Comparison of ENCODE assay signal across 18 cellular contexts in the genomic region with DNA sequence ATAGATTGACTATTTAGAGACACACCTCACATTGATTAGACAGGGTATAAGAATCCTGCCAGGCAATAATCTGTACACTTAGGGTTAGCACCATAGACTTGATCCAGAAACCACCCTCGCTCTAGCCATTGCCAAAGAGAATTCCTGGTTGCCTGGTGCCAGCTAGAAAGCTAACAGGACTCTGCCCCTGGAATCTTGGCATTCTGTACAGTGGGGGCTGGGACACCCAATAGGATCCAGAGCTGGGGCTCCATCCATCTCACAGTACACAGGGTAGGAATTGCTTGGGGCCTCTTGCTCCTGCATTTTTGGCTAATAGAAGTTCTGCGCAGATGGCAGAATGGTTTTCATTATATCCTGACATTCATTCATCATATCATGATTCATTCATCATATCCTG. TPM values are rescaled to one million over a fixed set of nuclear protein-coding genes. Genes with fewer than 3 reads are reported as not detected.
DNase-seq lines count a peak whose midpoint lies in the region; ATAC-seq and TF ChIP-seq lines count a peak whose summit lies in the region.
"Had no signal": no experiment of that assay in that cellular context is flagged by ENCODE, and none has a peak within 500 bp of the region (broad histone marks: within the 10 kb centered on the region; RNA-seq: fewer than 3 reads in every experiment).

No MANE protein-coding gene starts in this region.

- no peak for TF ChIP-seq RAD21 in SK-N-SH (IDR thresholded peaks at IDR 0.05; ENCODE audit: low read length)

- H3K36me3 ChIP-seq in SK-N-SH (replicated peaks in 1 of 2; ENCODE audit: control insufficient read depth in 1 of 2, insufficient read depth in 2 of 2, low read length in 1 of 2) = no peaks in the 10 kb centered on the region
- H3K36me3 ChIP-seq in WERI-Rb-1 = no peaks in the 10 kb centered on the region
- no peaks in the 10 kb centered on the region for H3K36me3 ChIP-seq in smooth muscle cell (ENCODE audit: low read depth)
- no peaks in the 10 kb centered on the region for H3K36me3 ChIP-seq in ovary
- H3K36me3 ChIP-seq: BLaER1 had no signal

- H3K4me3 ChIP-seq in SK-N-SH (ENCODE audit: low read depth in 2 of 2, low read length in 1 of 2) (no peak overlapping the region), WERI-Rb-1 (ENCODE audit: low read depth, low read length) (no peak overlapping the region), smooth muscle cell (no peak overlapping the region), ovary (no peak overlapping the region)
- H3K4me3 ChIP-seq: BLaER1 had no signal

- WGBS in SK-N-SH (ENCODE audit: low lambda C conversion rate) = 63% methylated on average over 2 of the region's 2 CpGs
- 93% methylated on average over 2 of the region's 2 CpGs for WGBS in smooth muscle cell (ENCODE audit: low lambda C conversion rate)
- WGBS in ovary, 3 donors = 93 to 95% (median 95%) methylated on average over 2 of the region's 2 CpGs

- TF ChIP-seq EP300 in SK-N-SH (IDR thresholded peaks at IDR 0.05; ENCODE audit: borderline replicate concordance in 1 of 2, low read depth in 1 of 2, low read length in 1 of 2) (no peak), ovary (IDR thresholded peaks at IDR 0.05) (no peak)

- H3F3A ChIP-seq in SK-N-SH (replicated peaks; ENCODE audit: insufficient read depth) (no peaks in the 10 kb centered on the region), smooth muscle cell (ENCODE audit: low read depth) (peaks cover 4% of the 10 kb centered on the region)

- H3K27me3 ChIP-seq in SK-N-SH (ENCODE audit: insufficient read depth) (no peaks in the 10 kb centered on the region), WERI-Rb-1 (ENCODE audit: insufficient read depth, low read depth, severe bottlenecking) (no peaks in the 10 kb centered on the region), smooth muscle cell (ENCODE audit: low read depth) (no peaks in the 10 kb centered on the region), ovary (no peaks in the 10 kb centered on the region)
- H3K27me3 ChIP-seq: BLaER1 had no signal

- CTCF ChIA-PET in SK-N-SH (lab: Yijun Ruan, JAX) = interaction anchor here (0.8 to 4.4 kb wide), 8 partner anchors 9 to 398 kb away, joined by 3 to 52 read pairs (median 6); no protein-coding TSS in a partner anchor

- POLR2A ChIA-PET in SK-N-SH (lab: Yijun Ruan, JAX) = interaction anchor here (1.2 to 2.1 kb wide), 4 partner anchors 9 to 139 kb away, joined by 4 to 11 read pairs (median 6); no protein-coding TSS in a partner anchor

- H3K9me3 ChIP-seq in SK-N-SH (no peaks in the 10 kb centered on the region), WERI-Rb-1 (ENCODE audit: severe bottlenecking) (no peaks in the 10 kb centered on the region), smooth muscle cell (replicated peaks; ENCODE audit: low read depth) (no peaks in the 10 kb centered on the region), ovary (no peaks in the 10 kb centered on the region)
- H3K9me3 ChIP-seq: BLaER1 had no signal

- DNase-seq in SK-N-SH = peak; percentile 47
- no peak for DNase-seq in WERI-Rb-1
- peak; percentile 34 for DNase-seq in midbrain (lab: John Stamatoyannopoulos, UW)
- DNase-seq in smooth muscle cell (lab: John Stamatoyannopoulos, UW; ENCODE audit: unreplicated experiment) = no peak
- no peak for DNase-seq in sciatic nerve (ENCODE audit: low spot score)
- DNase-seq in ovary = no peak
- no peak for DNase-seq in epidermal melanocyte (ENCODE audit: insufficient read length, low spot score)
- DNase-seq: 8988T, Calu3, GOT3, KBM-7, NCI-H1105 treated with DMSO at 0.1 percent for 48 hours, NCI-H1694, NCI-H2081 treated with DMSO at 0.1 percent for 48 hours had no signal

- H3K4me1 ChIP-seq in SK-N-SH (ENCODE audit: control insufficient read depth in 1 of 2, insufficient read depth in 2 of 2, low read depth in 1 of 2, low read length in 1 of 2) (peaks cover 0 to 46% of the 10 kb centered on the region in 2 experiments; a peak in 2 of 4 replicates), smooth muscle cell (ENCODE audit: low read depth) (peaks cover 33% of the 10 kb centered on the region), ovary (ENCODE audit: insufficient read depth) (peaks cover 3% of the 10 kb centered on the region)

- H3K27ac ChIP-seq in SK-N-SH (ENCODE audit: low read depth in 2 of 2, low read length in 1 of 2) = peak overlapping the region in 1 of 2 experiments; percentile 99; a peak in 2 of 4 replicates
- peak overlapping the region; percentile 72 for H3K27ac ChIP-seq in WERI-Rb-1
- no peak overlapping the region for H3K27ac ChIP-seq in smooth muscle cell (ENCODE audit: low read depth)
- H3K27ac ChIP-seq in ovary = no peak overlapping the region
- H3K27ac ChIP-seq: BLaER1 had no signal

- H3K4me2 ChIP-seq in SK-N-SH = no peak overlapping the region
- peak overlapping the region; percentile 15 for H3K4me2 ChIP-seq in smooth muscle cell
- H3K4me2 ChIP-seq: BLaER1 had no signal

- H3K9ac ChIP-seq in SK-N-SH = no peak overlapping the region
- no peak overlapping the region for H3K9ac ChIP-seq in smooth muscle cell (ENCODE audit: low read depth)
- H3K9ac ChIP-seq: BLaER1 had no signal

- no peak for TF ChIP-seq POLR2A in ovary (IDR thresholded peaks at IDR 0.05)

- H3K9me2 ChIP-seq in SK-N-SH = no peaks in the 10 kb centered on the region

- no peaks in the 10 kb centered on the region for H4K20me1 ChIP-seq in SK-N-SH (ENCODE audit: insufficient read depth)
- no peaks in the 10 kb centered on the region for H4K20me1 ChIP-seq in smooth muscle cell (ENCODE audit: low read depth)
- H4K20me1 ChIP-seq: BLaER1 had no signal

- ATAC-seq in SK-N-SH treated with all-trans-retinoic acid at 6 μM for 48 hours (no peak), sciatic nerve (no peak)

- H2AFZ ChIP-seq in SK-N-SH (ENCODE audit: low read depth) = no peak overlapping the region
- H2AFZ ChIP-seq in smooth muscle cell (ENCODE audit: low read depth) = no peak overlapping the region

- TF ChIP-seq CTCF in SK-N-SH (IDR thresholded peaks at IDR 0.05) (no peak), WERI-Rb-1 (IDR thresholded peaks at IDR 0.05; ENCODE audit: low read depth, low read length) (no peak), smooth muscle cell (IDR thresholded peaks at IDR 0.05; ENCODE audit: borderline replicate concordance, insufficient read depth, poor library complexity, severe bottlenecking) (no peak), ovary (IDR thresholded peaks at IDR 0.05) (no peak)

- H3K79me2 ChIP-seq in SK-N-SH (ENCODE audit: insufficient read depth) = no peaks in the 10 kb centered on the region
- H3K79me2 ChIP-seq in smooth muscle cell (ENCODE audit: low read depth) = peaks cover 18% of the 10 kb centered on the region

- intact Hi-C loops in sciatic nerve (cut with DNase I) = no loop called here
- intact Hi-C loops in ovary (cut with DNase I) = loop anchor here in 1 of 4 donors (10.0 kb wide), 1 partner anchor 115 kb away; no protein-coding TSS in a partner anchor

TF ChIP-seq in SK-N-SH, 30 proteins besides CTCF, POLR2A, EP300 and RAD21 (continues in another document):
- TF ChIP-seq JUND (IDR thresholded peaks at IDR 0.05) (no peak), POLR2AphosphoS5 (IDR thresholded peaks at IDR 0.05; ENCODE audit: low read depth, low read length) (no peak), TEAD4 (IDR thresholded peaks at IDR 0.05; ENCODE audit: borderline replicate concordance, insufficient read depth) (no peak)

TF ChIP-seq in SK-N-SH treated with all-trans-retinoic acid at 6 μM for 48 hours, 23 proteins besides CTCF, POLR2A, EP300 and RAD21 (continues in another document):
- TF ChIP-seq BACH2 (CRISPR knock-in tag; IDR thresholded peaks at IDR 0.05; ENCODE audit: borderline replicate concordance) (no peak), ZNF8 (CRISPR knock-in tag; IDR thresholded peaks at IDR 0.05) (no peak), PPARA (CRISPR knock-in tag; IDR thresholded peaks at IDR 0.05; ENCODE audit: borderline replicate concordance) (no peak), ZFP30 (CRISPR knock-in tag; IDR thresholded peaks at IDR 0.05) (no peak), SNAI2 (CRISPR knock-in tag; IDR thresholded peaks at IDR 0.05) (no peak), TOX (CRISPR knock-in tag; IDR thresholded peaks at IDR 0.05; ENCODE audit: borderline replicate concordance) (no peak), OSR1 (CRISPR knock-in tag; IDR thresholded peaks at IDR 0.05) (no peak), GLIS3 (CRISPR knock-in tag; IDR thresholded peaks at IDR 0.05) (no peak), ZFP3 (CRISPR knock-in tag; IDR thresholded peaks at IDR 0.05) (no peak), ISL1 (CRISPR knock-in tag; IDR thresholded peaks at IDR 0.05) (no peak), CSDC2 (CRISPR knock-in tag; IDR thresholded peaks at IDR 0.05) (no peak), ZNF565 (CRISPR knock-in tag; conservative IDR thresholded peaks at IDR 0.05; ENCODE audit: low read depth) (no peak)
- TF ChIP-seq, protein P1, sequence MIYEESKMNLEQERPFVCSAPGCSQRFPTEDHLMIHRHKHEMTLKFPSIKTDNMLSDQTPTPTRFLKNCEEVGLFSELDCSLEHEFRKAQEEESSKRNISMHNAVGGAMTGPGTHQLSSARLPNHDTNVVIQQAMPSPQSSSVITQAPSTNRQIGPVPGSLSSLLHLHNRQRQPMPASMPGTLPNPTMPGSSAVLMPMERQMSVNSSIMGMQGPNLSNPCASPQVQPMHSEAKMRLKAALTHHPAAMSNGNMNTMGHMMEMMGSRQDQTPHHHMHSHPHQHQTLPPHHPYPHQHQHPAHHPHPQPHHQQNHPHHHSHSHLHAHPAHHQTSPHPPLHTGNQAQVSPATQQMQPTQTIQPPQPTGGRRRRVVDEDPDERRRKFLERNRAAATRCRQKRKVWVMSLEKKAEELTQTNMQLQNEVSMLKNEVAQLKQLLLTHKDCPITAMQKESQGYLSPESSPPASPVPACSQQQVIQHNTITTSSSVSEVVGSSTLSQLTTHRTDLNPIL (CRISPR knock-in tag; IDR thresholded peaks at IDR 0.05; ENCODE audit: low read depth) = no peak

RNA-seq across cellular contexts. Expression of a gene that starts 3.0 kb away (rescaled TPM):
- 0.03 and 0.15 TPM in 2 replicates for polyA plus RNA-seq in SK-N-SH (2012; rRNA removed)
- polyA plus RNA-seq in SK-N-SH (2012; cell fraction: cytosol; rRNA removed) = 0.08 and 0.22 TPM in 2 replicates
- polyA plus RNA-seq in SK-N-SH (2012; cell fraction: nucleus; rRNA removed) = 0.06 and 0.07 TPM in 2 replicates
- total RNA-seq in smooth muscle cell = 98.5 and 103 TPM in 2 replicates
- polyA plus RNA-seq in smooth muscle cell = 121 and 214 TPM in 2 replicates
- total RNA-seq in sciatic nerve = 12.7 TPM
- 10 to 100 TPM in 1 of 7 donors, under 1 TPM in 4, not detected in 2; 0.24 to 11.3 (median 0.45) TPM for total RNA-seq in ovary
- 10 to 100 TPM in 1 of 2 donors, 1 to 10 TPM in 1; 1.7 to 36.1 TPM for polyA plus RNA-seq in ovary
- total RNA-seq: Calu3; CD4-positive, alpha-beta memory T cell; NCI-H460 had no signal
- polyA plus RNA-seq: CD4-positive, alpha-beta memory T cell had no signal

RNA-seq across cellular contexts. Expression of a gene that starts 58.3 kb away (rescaled TPM):
- polyA plus RNA-seq in SK-N-SH (2012; rRNA removed) (not detected in 2 replicates), smooth muscle cell (0.04 and 0.10 TPM in 2 replicates), ovary (under 1 TPM; 0.11 to 0.48 TPM)
- polyA plus RNA-seq in SK-N-SH (2012; cell fraction: cytosol; rRNA removed) = 0.01 TPM in 1 of 2 replicates, not detected in the other
- polyA plus RNA-seq in SK-N-SH (2012; cell fraction: nucleus; rRNA removed) = not detected in 2 replicates
- total RNA-seq in smooth muscle cell (0.18 TPM in 1 of 2 replicates, not detected in the other), sciatic nerve (not detected), ovary (under 1 TPM in 5 of 7 donors, not detected in 2; 0.05 to 0.20 (median 0.11) TPM)
- total RNA-seq: Calu3; CD4-positive, alpha-beta memory T cell; NCI-H460 had no signal
- polyA plus RNA-seq: CD4-positive, alpha-beta memory T cell had no signal

Comparison
In these comparisons a context has a peak if more than half of its experiments do, and no peak if none do; other contexts are left out.
1. DNase-seq: peak in SK-N-SH (single experiment) and midbrain (single experiment); none in WERI-Rb-1 (single experiment), smooth muscle cell (single experiment), sciatic nerve (single experiment), ovary (0 of 5) and epidermal melanocyte (single experiment).